8 cellular contexts compared by ENCODE assay signal in the genomic region with DNA sequence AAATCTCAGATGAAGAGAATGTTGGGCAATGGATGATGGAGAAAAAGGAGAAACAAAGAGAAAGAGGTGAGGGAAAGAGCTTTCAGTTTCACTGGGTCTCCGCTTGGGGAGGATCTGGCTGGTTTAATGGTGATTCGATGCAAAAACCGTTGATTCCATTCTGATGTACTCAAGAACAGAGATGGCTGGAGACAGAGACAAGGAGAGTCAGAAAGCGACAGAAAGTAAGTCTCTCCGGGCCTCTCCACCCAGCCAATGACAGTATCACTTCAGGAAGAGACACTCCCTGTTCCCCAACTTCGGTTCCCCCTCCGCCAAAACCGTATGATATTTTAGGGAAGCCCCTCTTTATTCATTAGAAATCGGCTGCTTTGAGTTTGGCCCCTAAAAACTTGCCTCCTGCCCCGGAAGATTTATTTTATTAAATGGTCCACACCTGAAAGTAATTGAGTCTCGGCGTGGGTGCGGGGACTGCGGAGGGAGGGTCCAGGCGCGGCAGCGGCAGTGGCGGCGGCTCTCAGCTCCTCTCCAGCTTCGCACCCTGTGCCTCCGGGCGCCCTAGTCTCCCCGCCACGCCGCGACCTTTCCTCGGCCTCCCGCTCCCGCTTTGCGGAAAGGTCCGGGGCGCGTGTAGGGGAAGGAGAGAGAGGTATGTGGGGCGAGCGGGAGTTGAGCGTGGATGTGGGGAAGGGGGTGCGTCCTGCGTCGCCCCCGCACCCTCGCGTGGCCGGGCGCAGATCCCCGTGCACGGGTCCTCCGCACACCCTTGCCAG. TPM values are rescaled to one million over a fixed set of nuclear protein-coding genes. Genes with fewer than 3 reads are reported as not detected.
DNase-seq lines count a peak whose midpoint lies in the region; ATAC-seq and TF ChIP-seq lines count a peak whose summit lies in the region.

No MANE protein-coding gene starts in this region.

- ATAC-seq in natural killer cell treated with Interleukin-12 subunit alpha and Interleukin-12 subunit beta and Interleukin-15 and Interleukin-18, amount 100 ng/mL, for 72 hours, result no peak
- ATAC-seq in GM19351 (IDR thresholded peaks at IDR 0.05; ENCODE audit: unreplicated experiment) (no peak), GM19397 (IDR thresholded peaks at IDR 0.05; ENCODE audit: unreplicated experiment) (no peak)

- H3K27me3 ChIP-seq in endodermal cell (ENCODE audit: control insufficient read depth, insufficient read depth, low read length, poor library complexity, severe bottlenecking), result peaks cover 95% of the 10 kb centered on the region

- H3K27ac ChIP-seq in endodermal cell (ENCODE audit: low read depth, low read length), result no peak overlapping the region

- H3K9me3 Mint-ChIP-seq in endodermal cell, result no peaks in the 10 kb centered on the region
- H3K9me3 Mint-ChIP-seq in natural killer cell treated with Interleukin-12 subunit alpha and Interleukin-12 subunit beta and Interleukin-15 and Interleukin-18, amount 100 ng/mL, for 72 hours, result no peaks in the 10 kb centered on the region

- H3K4me1 Mint-ChIP-seq in endodermal cell, result peaks cover 7% of the 10 kb centered on the region
- H3K4me1 Mint-ChIP-seq in natural killer cell treated with Interleukin-12 subunit alpha and Interleukin-12 subunit beta and Interleukin-15 and Interleukin-18, amount 100 ng/mL, for 72 hours (ENCODE audit: low read depth in 2 of 2), result peaks cover 8 to 25% of the 10 kb centered on the region in 2 donors

- no peaks in the 10 kb centered on the region for H3K36me3 Mint-ChIP-seq in endodermal cell (ENCODE audit: low read depth)
- no peaks in the 10 kb centered on the region for H3K36me3 Mint-ChIP-seq in natural killer cell treated with Interleukin-12 subunit alpha and Interleukin-12 subunit beta and Interleukin-15 and Interleukin-18, amount 100 ng/mL, for 72 hours

- peaks cover 9% of the 10 kb centered on the region for H3K4me1 ChIP-seq in endodermal cell (ENCODE audit: control insufficient read depth, insufficient read depth, low read length)

- WGBS in endodermal cell (ENCODE audit: insufficient coverage in 1 of 2, insufficient read length in 1 of 2), 2 experiments, result 7 to 13% methylated on average over 9 to 47 of the region's 47 CpGs

- H3K27ac Mint-ChIP-seq in endodermal cell, result no peak overlapping the region
- no peak overlapping the region for H3K27ac Mint-ChIP-seq in natural killer cell treated with Interleukin-12 subunit alpha and Interleukin-12 subunit beta and Interleukin-15 and Interleukin-18, amount 100 ng/mL, for 72 hours

- DNase-seq in stimulated activated CD4-positive, alpha-beta T cell treated with anti-CD3 and anti-CD28 coated beads, Interleukin-4, amount 100 ng/mL, for 1 hour, result peak; percentile 8
- no peak for DNase-seq in stimulated activated CD4-positive, alpha-beta T cell treated with anti-CD3 and anti-CD28 coated beads, Interleukin-12 subunit alpha, Interleukin-12 subunit beta, amount 100 ng/mL, for 4 hours
- DNase-seq in endodermal cell (no peak), A172 (ENCODE audit: low spot score) (no peak), cerebellar cortex (ENCODE audit: low spot score) (no peak)
- DNase-seq in natural killer cell treated with Interleukin-12 subunit alpha and Interleukin-12 subunit beta and Interleukin-15 and Interleukin-18, amount 100 ng/mL, for 72 hours (ENCODE audit: low spot score), result no peak

- no peak overlapping the region for H3K9ac ChIP-seq in endodermal cell (ENCODE audit: extremely low read depth, low read length, poor library complexity, severe bottlenecking)

- no peaks in the 10 kb centered on the region for H3K9me3 ChIP-seq in endodermal cell (ENCODE audit: control insufficient read depth, low read length)

- no peaks in the 10 kb centered on the region for H3K36me3 ChIP-seq in endodermal cell (ENCODE audit: control insufficient read depth, insufficient read depth, low read length)

- H3K27me3 Mint-ChIP-seq in endodermal cell (ENCODE audit: insufficient read depth), result peaks cover 90% of the 10 kb centered on the region
- H3K27me3 Mint-ChIP-seq in natural killer cell treated with Interleukin-12 subunit alpha and Interleukin-12 subunit beta and Interleukin-15 and Interleukin-18, amount 100 ng/mL, for 72 hours, result peaks cover 42 to 62% of the 10 kb centered on the region in 2 donors

- peak overlapping the region; percentile 66 for H3K4me3 ChIP-seq in endodermal cell (ENCODE audit: low read length)

- H3K4me3 Mint-ChIP-seq in endodermal cell, result peak overlapping the region; percentile 43
- H3K4me3 Mint-ChIP-seq in natural killer cell treated with Interleukin-12 subunit alpha and Interleukin-12 subunit beta and Interleukin-15 and Interleukin-18, amount 100 ng/mL, for 72 hours, result peak overlapping the region; percentile 83

- no peak for TF ChIP-seq CTCF in endodermal cell (conservative IDR thresholded peaks at IDR 0.05)

RNA-seq across cellular contexts. Expression of gene ALX3, which starts 13.2 kb away (rescaled TPM):
- not detected for total RNA-seq in endodermal cell
- polyA plus RNA-seq in endodermal cell (2013, experiment 1 of 2), result not detected
- polyA plus RNA-seq in endodermal cell (2013, experiment 2 of 2), result not detected
- not detected for total RNA-seq in natural killer cell treated with Interleukin-12 subunit alpha and Interleukin-12 subunit beta and Interleukin-15 and Interleukin-18, amount 100 ng/mL, for 72 hours
- not detected in 2 replicates for total RNA-seq in A172 (2014; rRNA removed; shearing (Covaris generic))

RNA-seq across cellular contexts. Expression of gene UBL4B, which starts 28.6 kb away (rescaled TPM):
- total RNA-seq in endodermal cell, result not detected
- not detected for polyA plus RNA-seq in endodermal cell (2013, experiment 1 of 2)
- polyA plus RNA-seq in endodermal cell (2013, experiment 2 of 2), result not detected
- not detected for total RNA-seq in natural killer cell treated with Interleukin-12 subunit alpha and Interleukin-12 subunit beta and Interleukin-15 and Interleukin-18, amount 100 ng/mL, for 72 hours
- 0.83 TPM in 1 of 2 replicates, not detected in the other for total RNA-seq in A172 (2014; rRNA removed; shearing (Covaris generic))

RNA-seq across cellular contexts. Expression of gene STRIP1, which starts 49.2 kb away (rescaled TPM):
- 10 to 100 TPM; 64.9 to 66.1 TPM for total RNA-seq in endodermal cell
- 61.2 TPM for polyA plus RNA-seq in endodermal cell (2013, experiment 1 of 2)
- polyA plus RNA-seq in endodermal cell (2013, experiment 2 of 2), result 53.1 TPM
- total RNA-seq in natural killer cell treated with Interleukin-12 subunit alpha and Interleukin-12 subunit beta and Interleukin-15 and Interleukin-18, amount 100 ng/mL, for 72 hours, result 10 to 100 TPM; 38.9 to 57.0 TPM
- total RNA-seq in A172 (2014; rRNA removed; shearing (Covaris generic)), result 24.4 and 25.7 TPM in 2 replicates
